ENCODE assay signal across 8 cellular contexts in genomic region chr17:75205037-75205792, GRCh38. TPM values are rescaled to one million over a fixed set of nuclear protein-coding genes. Genes with fewer than 3 reads are reported as not detected.
DNase-seq lines count a peak whose midpoint lies in the region; ATAC-seq, FAIRE-seq and TF ChIP-seq lines count a peak whose summit lies in the region.

A gene with protein sequence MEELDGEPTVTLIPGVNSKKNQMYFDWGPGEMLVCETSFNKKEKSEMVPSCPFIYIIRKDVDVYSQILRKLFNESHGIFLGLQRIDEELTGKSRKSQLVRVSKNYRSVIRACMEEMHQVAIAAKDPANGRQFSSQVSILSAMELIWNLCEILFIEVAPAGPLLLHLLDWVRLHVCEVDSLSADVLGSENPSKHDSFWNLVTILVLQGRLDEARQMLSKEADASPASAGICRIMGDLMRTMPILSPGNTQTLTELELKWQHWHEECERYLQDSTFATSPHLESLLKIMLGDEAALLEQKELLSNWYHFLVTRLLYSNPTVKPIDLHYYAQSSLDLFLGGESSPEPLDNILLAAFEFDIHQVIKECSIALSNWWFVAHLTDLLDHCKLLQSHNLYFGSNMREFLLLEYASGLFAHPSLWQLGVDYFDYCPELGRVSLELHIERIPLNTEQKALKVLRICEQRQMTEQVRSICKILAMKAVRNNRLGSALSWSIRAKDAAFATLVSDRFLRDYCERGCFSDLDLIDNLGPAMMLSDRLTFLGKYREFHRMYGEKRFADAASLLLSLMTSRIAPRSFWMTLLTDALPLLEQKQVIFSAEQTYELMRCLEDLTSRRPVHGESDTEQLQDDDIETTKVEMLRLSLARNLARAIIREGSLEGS (plus strand): TSS chr17:75205679. CDS start chr17:75205762, 83 bp downstream.

- DNase-seq in A673 (ENCODE audit: low spot score) (peak; percentile 98), NCI-H460 (ENCODE audit: extremely low read depth, low read depth) (peak; percentile 93), cerebellar cortex (ENCODE audit: low spot score) (peak; percentile 95), keratinocyte (ENCODE audit: low read depth, low spot score) (peak; percentile 54)
- DNase-seq in activated CD4-positive, CD25-positive, alpha-beta regulatory T cell treated with anti-CD3 and anti-CD28 coated beads, Interleukin-2, amount 50 U/mL, for 72 hours, result peak; percentile 94
- peak; percentile 88 to 93 (median 89) for DNase-seq in stimulated activated CD4-positive, alpha-beta T cell treated with anti-CD3 and anti-CD28 coated beads, Interleukin-12 subunit alpha, Interleukin-12 subunit beta, amount 100 ng/mL, for 48 hours (ENCODE audit: low read depth in 2 of 3, low spot score in 1 of 3)

- peaks cover 4% of the 10 kb centered on the region for H3K4me1 ChIP-seq in A673 (ENCODE audit: insufficient read depth, low read length, poor library complexity, severe bottlenecking)
- peaks cover 3% of the 10 kb centered on the region for H3K4me1 ChIP-seq in keratinocyte (ENCODE audit: control insufficient read depth, extremely low read depth, insufficient read depth, low read length)

- dilution Hi-C loops in keratinocyte (cut with MboI; ENCODE audit: extremely low pct_ligation_motif_present, low sequenced_read_pairs), result no loop called here

- peaks cover 20% of the 10 kb centered on the region for H3K36me3 ChIP-seq in A673 (ENCODE audit: insufficient read depth, low read length, poor library complexity, severe bottlenecking)
- peaks cover 5 to 11% of the 10 kb centered on the region in 2 experiments for H3K36me3 ChIP-seq in keratinocyte (ENCODE audit: control insufficient read depth in 2 of 2, extremely low read depth in 1 of 2, insufficient read depth in 2 of 2, low read length in 2 of 2)

- TSS peak; percentile 96 for BruUV-seq in A673 (replicated peaks; lab: Mats Ljungman, UMichigan)

- H3K27ac ChIP-seq in A673 (ENCODE audit: low read depth, low read length, poor library complexity, severe bottlenecking) (peak within 1 kb of the TSS; percentile 100), keratinocyte (ENCODE audit: control insufficient read depth, insufficient read depth, low read length) (peak within 1 kb of the TSS; percentile 98)

- FAIRE-seq in keratinocyte (lab: Jason Lieb, UNC), result no peak

- ATAC-seq in GM18909 (IDR thresholded peaks at IDR 0.05; ENCODE audit: poor library complexity, unreplicated experiment) (peak; percentile 76), HG03280 (IDR thresholded peaks at IDR 0.05; ENCODE audit: unreplicated experiment) (peak; percentile 74)

- H3K79me2 ChIP-seq in keratinocyte (ENCODE audit: control insufficient read depth, insufficient read depth, low read length), result peaks cover 43% of the 10 kb centered on the region

- H3K4me3 ChIP-seq in A673 (ENCODE audit: low read depth, low read length, poor library complexity, severe bottlenecking) (peak within 1 kb of the TSS; percentile 76), keratinocyte (ENCODE audit: control insufficient read depth in 2 of 3, extremely low read depth in 1 of 3, insufficient read depth in 2 of 3, low read depth in 1 of 3, low read length in 3 of 3) (peak within 1 kb of the TSS; percentile 80 to 100 (median 100))

- no peaks in the 10 kb centered on the region for H3K9me1 ChIP-seq in keratinocyte (ENCODE audit: control insufficient read depth, extremely low read depth, insufficient read depth, low read length)

- peak within 1 kb of the TSS; percentile 100 for H3K9ac ChIP-seq in keratinocyte (ENCODE audit: control insufficient read depth, extremely low read depth, insufficient read depth, low read length)

- TF ChIP-seq CTCF in A673 (conservative IDR thresholded peaks at IDR 0.05; ENCODE audit: low read depth, low read length) (no peak), keratinocyte (optimal IDR thresholded peaks at IDR 0.05 in 1 of 3, IDR thresholded peaks at IDR 0.05 in 1 of 3, conservative IDR thresholded peaks at IDR 0.05 in 1 of 3; ENCODE audit: extremely low read depth in 1 of 3, insufficient read depth in 2 of 3, low read length in 3 of 3) (no peak)

- POLR2A ChIA-PET in A673 (lab: Charles Lee; ENCODE audit: low non-redundant PET), result no interaction called here

- H3K4me2 ChIP-seq in keratinocyte (ENCODE audit: control insufficient read depth, extremely low read depth, insufficient read depth, low read depth, low read length), result peak within 1 kb of the TSS; percentile 99

- no peaks in the 10 kb centered on the region for H4K20me1 ChIP-seq in keratinocyte (ENCODE audit: control insufficient read depth, extremely low read depth, insufficient read depth, low read length)

- intact Hi-C loops in A673 (cut with micrococcal nuclease; ENCODE audit: unreplicated experiment), result loop anchor here (2.0 to 10.0 kb wide), 2 partner anchors 90 to 170 kb away; no protein-coding TSS in a partner anchor

- peak within 1 kb of the TSS; percentile 100 for H2AFZ ChIP-seq in keratinocyte (ENCODE audit: control insufficient read depth, low read length)

- CTCF ChIA-PET in A673 (lab: Charles Lee), result interaction anchor here (1.3 kb wide), 1 partner anchor 66 kb away, joined by 5 read pairs; the partner anchor contains the start of gene MIF4GD

- H3K9me3 ChIP-seq in A673 (ENCODE audit: low read depth, low read length, poor library complexity, severe bottlenecking), result no peaks in the 10 kb centered on the region
- no peaks in the 10 kb centered on the region for H3K9me3 ChIP-seq in keratinocyte (ENCODE audit: control insufficient read depth, low read depth, low read length)

- no peaks in the 10 kb centered on the region for H3K27me3 ChIP-seq in A673 (replicated peaks; ENCODE audit: insufficient read depth, low read depth, low read length, poor library complexity)
- no peaks in the 10 kb centered on the region for H3K27me3 ChIP-seq in keratinocyte (ENCODE audit: control insufficient read depth, extremely low read depth, insufficient read depth, low read length)

RNA-seq across cellular contexts. Expression of the gene that starts here (rescaled TPM):
- total RNA-seq in A673 (2021), result 140 and 156 TPM in 2 replicates
- total RNA-seq in NCI-H460 (2014; rRNA removed; shearing (Covaris generic)), result 46.6 and 51.0 TPM in 2 replicates
- 141 and 203 TPM in 2 replicates for polyA plus RNA-seq in NCI-H460 (2014; cell fraction: nucleus; rRNA removed)
- 64.2 to 66.9 TPM (median 64.4 TPM) in 3 replicates for polyA plus RNA-seq in keratinocyte
- polyA plus RNA-seq in keratinocyte (2011; ENCODE audit: low read depth), result 120 TPM
- polyA plus RNA-seq in keratinocyte (2011; cell fraction: cytosol; rRNA removed), result 31.9 and 33.0 TPM in 2 replicates
- polyA plus RNA-seq in keratinocyte (2011; cell fraction: nucleus; rRNA removed), result 146 and 154 TPM in 2 replicates
- 44.5 and 46.8 TPM in 2 replicates for polyA plus RNA-seq in keratinocyte (2012; ENCODE audit: low replicate concordance)
- polyA minus RNA-seq in keratinocyte, result 45.5 to 78.2 TPM (median 56.4 TPM) in 3 replicates
- 29.4 TPM for polyA minus RNA-seq in keratinocyte (2011; cell fraction: cytosol; rRNA and poly(A)+ RNA removed)
- polyA minus RNA-seq in keratinocyte (2011; cell fraction: nucleus; rRNA and poly(A)+ RNA removed), result 30.6 and 49.4 TPM in 2 replicates

Comparison
In these comparisons a context has a peak if more than half of its experiments do, and no peak if none do; other contexts are left out.
1. Peak in every context shown above with its lines: DNase-seq, ATAC-seq, H3K4me3 ChIP-seq and H3K27ac ChIP-seq.